10 cellular contexts compared by ENCODE assay signal in the genomic region with DNA sequence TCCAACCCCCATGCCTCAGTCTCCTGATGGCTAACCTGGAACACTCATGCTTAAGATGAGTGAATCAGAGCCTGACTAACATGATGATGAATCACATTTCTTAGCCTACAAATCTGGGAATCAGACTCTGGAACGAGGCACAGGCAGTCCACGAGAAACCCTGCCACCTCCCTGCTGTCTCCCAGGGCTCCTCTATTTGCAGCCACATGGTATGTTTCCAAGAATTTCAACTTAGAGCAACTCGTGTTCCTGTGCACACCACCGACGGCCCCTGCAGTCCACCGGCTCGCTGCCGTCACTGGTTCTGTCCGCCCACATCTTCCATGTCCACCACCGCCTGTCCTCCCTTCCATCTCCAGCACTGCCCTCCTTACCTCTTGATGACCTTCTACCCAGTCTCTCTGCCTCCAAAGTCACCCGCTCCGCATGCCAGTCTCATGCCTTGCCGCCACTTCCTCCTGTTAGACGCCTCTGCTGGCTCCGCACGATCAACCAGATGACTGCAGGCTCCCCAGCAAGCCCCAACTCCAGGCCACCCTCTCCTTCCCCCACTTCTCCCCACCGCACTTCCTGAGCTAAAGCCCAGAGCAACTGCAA.
A peak's percentile ranks its signal among the peaks of the same experiment; 100 is the strongest.
DNase-seq lines count a peak whose midpoint lies in the region; ATAC-seq, FAIRE-seq and TF ChIP-seq lines count a peak whose summit lies in the region.
"Had no signal": no experiment of that assay in that cellular context is flagged by ENCODE, and none has a peak within 500 bp of the region (broad histone marks: within the 10 kb centered on the region; RNA-seq: fewer than 3 reads in every experiment).

No MANE protein-coding gene starts in this region.

- intact Hi-C loops in posterior cingulate gyrus (cut with DNase I) = no loop called here

- CTCF ChIA-PET in GM10248 (lab: Yijun Ruan, JAX) = no interaction called here

- no peak for TF ChIP-seq CTCF in GM10248 (IDR thresholded peaks at IDR 0.05; ENCODE audit: control extremely low read depth, extremely low read depth, low read depth, missing control alignments)

- FAIRE-seq in RCC 7860 (lab: Jason Lieb, UNC) = peak; percentile 96
- FAIRE-seq: TTC549 had no signal

- POLR2A ChIA-PET in GM10248 (lab: Yijun Ruan, JAX) = no interaction called here

- peak; percentile 85 for DNase-seq in EL
- DNase-seq in RCC 7860 (ENCODE audit: low spot score) = peak; percentile 95
- DNase-seq in epithelial cell of prostate (ENCODE audit: low read depth, low spot score) = peak; percentile 41
- DNase-seq in posterior cingulate gyrus = peak in 7 of 10 donors; percentile 28 to 94 (median 57)
- DNase-seq in activated effector memory CD4-positive, alpha-beta T cell treated with anti-CD3 and anti-CD28 coated beads, Interleukin-2, amount 50 U/mL, for 16 hours = no peak
- DNase-seq in GM10248 (ENCODE audit: extremely low spot score) = no peak
- DNase-seq: heart right ventricle had no signal

- ATAC-seq in HG03095 (IDR thresholded peaks at IDR 0.05; ENCODE audit: unreplicated experiment) (no peak), HG03457 (IDR thresholded peaks at IDR 0.05; ENCODE audit: unreplicated experiment) (no peak)

- no peak overlapping the region for H3K27ac ChIP-seq in epithelial cell of prostate

Comparison
In these comparisons a context has a peak if more than half of its experiments do, and no peak if none do; other contexts are left out.
1. DNase-seq: peak in EL (single experiment), RCC 7860 (single experiment), epithelial cell of prostate (single experiment) and posterior cingulate gyrus (7 of 10); none in activated effector memory CD4-positive, alpha-beta T cell treated with anti-CD3 and anti-CD28 coated beads, Interleukin-2, amount 50 U/mL, for 16 hours (single experiment) and GM10248 (single experiment).